In genomic region chr15:60004846-60005351, GRCh38 we compare ENCODE assay signal across 8 cellular contexts. TPM values are rescaled to one million over a fixed set of nuclear protein-coding genes. Genes with fewer than 3 reads are reported as not detected.
A peak's percentile ranks its signal among the peaks of the same experiment; 100 is the strongest.
DNase-seq lines count a peak whose midpoint lies in the region; ATAC-seq and TF ChIP-seq lines count a peak whose summit lies in the region.
"Had no signal": no experiment of that assay in that cellular context is flagged by ENCODE, and none has a peak within 500 bp of the region (broad histone marks: within the 10 kb centered on the region; RNA-seq: fewer than 3 reads in every experiment).

No MANE protein-coding gene starts in this region.

- H3K4me3 ChIP-seq in SJSA1 (peak overlapping the region; percentile 38), esophagus muscularis mucosa (peak overlapping the region; percentile 44 to 59 (median 49)), gastrocnemius medialis (peak overlapping the region; percentile 32 to 65 (median 50))

- ATAC-seq in gastrocnemius medialis (no peak), esophagus mucosa (no peak), GM18505 (IDR thresholded peaks at IDR 0.05; ENCODE audit: unreplicated experiment) (no peak)

- POLR2A ChIA-PET in GM10248 (lab: Yijun Ruan, JAX) = no interaction called here

- in situ Hi-C loops in gastrocnemius medialis (cut with MboI; ENCODE audit: low sequenced_read_pairs in 4 of 4) = no loop called here

- peaks cover 30% of the 10 kb centered on the region for H3K4me1 ChIP-seq in SJSA1 (replicated peaks)
- peaks cover 33 to 53% (median 39%) of the 10 kb centered on the region in 4 donors for H3K4me1 ChIP-seq in esophagus muscularis mucosa
- H3K4me1 ChIP-seq in gastrocnemius medialis = peaks cover 25 to 31% of the 10 kb centered on the region in 2 donors

- WGBS in esophagus muscularis mucosa = 2% methylated on average over 8 of the region's 44 CpGs

- H3K36me3 ChIP-seq in SJSA1 = no peaks in the 10 kb centered on the region
- H3K36me3 ChIP-seq in esophagus muscularis mucosa = no peaks in the 10 kb centered on the region
- H3K36me3 ChIP-seq in gastrocnemius medialis = no peaks in the 10 kb centered on the region

- intact Hi-C loops in esophagus muscularis mucosa (cut with DNase I) = no loop called here
- intact Hi-C loops in gastrocnemius medialis (cut with DNase I; ENCODE audit: low total_unique reads) = no loop called here

- TF ChIP-seq EP300 in esophagus muscularis mucosa (IDR thresholded peaks at IDR 0.05) = no peak

- H3K27ac ChIP-seq in SJSA1 = no peak overlapping the region
- H3K27ac ChIP-seq in esophagus muscularis mucosa (replicated peaks in 1 of 4) = no peak overlapping the region
- H3K27ac ChIP-seq in gastrocnemius medialis = no peak overlapping the region
- H3K27ac ChIP-seq: epithelial cell of prostate had no signal

- CTCF ChIA-PET in GM10248 (lab: Yijun Ruan, JAX) = interaction anchor here (1.4 kb wide), 1 partner anchor 12 kb away, joined by 4 read pairs; no protein-coding TSS in a partner anchor

- TF ChIP-seq POLR2A in esophagus muscularis mucosa (IDR thresholded peaks at IDR 0.05; ENCODE audit: low read depth) (no peak), gastrocnemius medialis (IDR thresholded peaks at IDR 0.05) (no peak), GM18505 (IDR thresholded peaks at IDR 0.05; ENCODE audit: borderline replicate concordance, extremely low read depth, insufficient read depth, insufficient read length) (no peak)

- H3K27me3 ChIP-seq in SJSA1 (replicated peaks) (peaks cover 89% of the 10 kb centered on the region), esophagus muscularis mucosa (peaks cover 0 to 100% (median 94%) of the 10 kb centered on the region in 4 donors), gastrocnemius medialis (peaks cover 96 to 100% (median 100%) of the 10 kb centered on the region in 3 donors)

- TF ChIP-seq CTCF in GM10248 (IDR thresholded peaks at IDR 0.05; ENCODE audit: control extremely low read depth, extremely low read depth, low read depth, missing control alignments) = no peak
- no peak for TF ChIP-seq CTCF in esophagus muscularis mucosa (IDR thresholded peaks at IDR 0.05)
- no peak for TF ChIP-seq CTCF in gastrocnemius medialis (IDR thresholded peaks at IDR 0.05 in 4 of 5, conservative IDR thresholded peaks at IDR 0.05 in 1 of 5)

- H3K9me3 ChIP-seq in SJSA1 (replicated peaks) (peaks cover 5% of the 10 kb centered on the region; the same call in 1 of the 2 replicates), esophagus muscularis mucosa (no peaks in the 10 kb centered on the region), gastrocnemius medialis (no peaks in the 10 kb centered on the region)

- DNase-seq in GM10248 (ENCODE audit: extremely low spot score) = peak; percentile 26
- DNase-seq in SJSA1 (ENCODE audit: low read depth in 1 of 2, low spot score in 2 of 2) = peak in 1 of 2 experiments; percentile 7
- no peak for DNase-seq in esophagus muscularis mucosa (ENCODE audit: extremely low spot score)
- no peak for DNase-seq in gastrocnemius medialis
- DNase-seq in AML-193 (lab: John Stamatoyannopoulos, UW) = no peak

RNA-seq across cellular contexts. Expression of gene FOXB1, which starts 0.8 kb away (rescaled TPM):
- total RNA-seq in SJSA1 (2014; rRNA removed; shearing (Covaris generic)) = not detected in 2 replicates
- total RNA-seq in esophagus muscularis mucosa (not detected), gastrocnemius medialis (not detected), esophagus mucosa (not detected)
